In genomic region chr1:160651428-160652064, GRCh38 we compare ENCODE assay signal across 17 cellular contexts. TPM values are rescaled to one million over a fixed set of nuclear protein-coding genes. Genes with fewer than 3 reads are reported as not detected.
DNase-seq lines count a peak whose midpoint lies in the region; ATAC-seq and TF ChIP-seq lines count a peak whose summit lies in the region.
"Had no signal": no experiment of that assay in that cellular context is flagged by ENCODE, and none has a peak within 500 bp of the region (broad histone marks: within the 10 kb centered on the region; RNA-seq: fewer than 3 reads in every experiment).

No MANE protein-coding gene starts in this region.

- H3K9me3 ChIP-seq in mesodermal cell (ENCODE audit: control insufficient read depth, low read length): peaks cover 2% of the 10 kb centered on the region
- H3K9me3 ChIP-seq: thyroid gland had no signal

- DNase-seq in DMS153 treated with DMSO at 0.1 percent for 48 hours (lab: John Stamatoyannopoulos, UW; ENCODE audit: unreplicated experiment): peak; percentile 54
- DNase-seq in DMS153 (lab: John Stamatoyannopoulos, UW): no peak
- DNase-seq in GM23338 (ENCODE audit: low spot score): no peak
- DNase-seq in activated CD8-positive, alpha-beta T cell treated with anti-CD3 and anti-CD28 coated beads, Interleukin-2, amount 10 ng/mL, durations not matched to agents 7 days and 5 days: peak; percentile 18
- DNase-seq in SHP77 (lab: John Stamatoyannopoulos, UW): no peak
- DNase-seq: amygdala, glutamatergic neuron, NCI-H1694 treated with DMSO at 0.1 percent for 48 hours, NCI-H524, retina, thyroid gland had no signal

- no peaks in the 10 kb centered on the region for H3K36me3 ChIP-seq in GM23338 (ENCODE audit: insufficient read depth)
- no peaks in the 10 kb centered on the region for H3K36me3 ChIP-seq in mesodermal cell (ENCODE audit: control insufficient read depth, insufficient read depth, low read length)
- H3K36me3 ChIP-seq: thyroid gland had no signal

- no peaks in the 10 kb centered on the region for H3K9me3 Mint-ChIP-seq in GM23338
- H3K9me3 Mint-ChIP-seq in activated CD8-positive, alpha-beta T cell treated with anti-CD3 and anti-CD28 coated beads, Interleukin-2, amount 10 ng/mL, durations not matched to agents 7 days and 5 days (ENCODE audit: insufficient read depth): no peaks in the 10 kb centered on the region

- TF ChIP-seq CTCF in GM23338 (conservative IDR thresholded peaks at IDR 0.05; ENCODE audit: low read depth in 2 of 2): no peak

- H3K4me1 Mint-ChIP-seq in GM23338: peaks cover 32% of the 10 kb centered on the region
- H3K4me1 Mint-ChIP-seq in activated CD8-positive, alpha-beta T cell treated with anti-CD3 and anti-CD28 coated beads, Interleukin-2, amount 10 ng/mL, durations not matched to agents 7 days and 5 days (ENCODE audit: low read depth): peaks cover 69% of the 10 kb centered on the region

- H3K4me2 ChIP-seq in GM23338: peak overlapping the region; percentile 56
- H3K4me2 ChIP-seq: KMS-11 had no signal

- H3K27ac Mint-ChIP-seq in GM23338: 0 out of 2 replicates have a peak overlapping the region, but pooled peaks have one; percentile 21
- peak overlapping the region; percentile 36 for H3K27ac Mint-ChIP-seq in activated CD8-positive, alpha-beta T cell treated with anti-CD3 and anti-CD28 coated beads, Interleukin-2, amount 10 ng/mL, durations not matched to agents 7 days and 5 days

- POLR2A ChIA-PET in activated CD8-positive, alpha-beta T cell treated with anti-CD3 and anti-CD28 coated beads, Interleukin-2, amount 10 ng/mL, durations not matched to agents 7 days and 5 days (lab: Charles Lee): interaction anchor here (1.0 to 1.1 kb wide), 3 partner anchors 11 to 14 kb away, joined by 3 to 4 read pairs (median 3); no protein-coding TSS in a partner anchor

- no peaks in the 10 kb centered on the region for H4K20me1 ChIP-seq in GM23338 (replicated peaks; ENCODE audit: insufficient read depth)

- H3F3A ChIP-seq in GM23338 (replicated peaks; ENCODE audit: low read depth): peaks cover 3% of the 10 kb centered on the region; the same call in 1 of the 2 replicates

- H3K4me1 ChIP-seq in GM23338 (ENCODE audit: insufficient read depth): peaks cover 25% of the 10 kb centered on the region
- H3K4me1 ChIP-seq in mesodermal cell (ENCODE audit: control insufficient read depth, insufficient read depth, low read length, poor library complexity, severe bottlenecking): peaks cover 30% of the 10 kb centered on the region
- H3K4me1 ChIP-seq: thyroid gland had no signal

- H3K27ac ChIP-seq in GM23338 (ENCODE audit: low read depth) (peak overlapping the region; percentile 45), mesodermal cell (ENCODE audit: low read depth, low read length, severe bottlenecking) (peak overlapping the region; percentile 24)
- H3K27ac ChIP-seq: 22Rv1, KMS-11, thyroid gland had no signal

- peak overlapping the region; percentile 23; the same call in 1 of the 2 replicates for H2AFZ ChIP-seq in GM23338

- no peaks in the 10 kb centered on the region; the same call in 2 of the 3 replicates for H3K36me3 Mint-ChIP-seq in GM23338 (ENCODE audit: low read depth)
- H3K36me3 Mint-ChIP-seq in activated CD8-positive, alpha-beta T cell treated with anti-CD3 and anti-CD28 coated beads, Interleukin-2, amount 10 ng/mL, durations not matched to agents 7 days and 5 days (ENCODE audit: low read depth): peaks cover 21% of the 10 kb centered on the region

- no peak overlapping the region; the same call in 2 of the 3 replicates for H3K4me3 Mint-ChIP-seq in GM23338
- no peak overlapping the region for H3K4me3 Mint-ChIP-seq in activated CD8-positive, alpha-beta T cell treated with anti-CD3 and anti-CD28 coated beads, Interleukin-2, amount 10 ng/mL, durations not matched to agents 7 days and 5 days

- H3K79me2 ChIP-seq in GM23338 (replicated peaks; ENCODE audit: insufficient read depth): no peaks in the 10 kb centered on the region

- peaks cover 23% of the 10 kb centered on the region for H3K9me2 ChIP-seq in GM23338 (ENCODE audit: insufficient read depth)

- H3K27me3 Mint-ChIP-seq in GM23338 (ENCODE audit: insufficient read depth, low read depth, poor library complexity): peaks cover 8% of the 10 kb centered on the region
- no peaks in the 10 kb centered on the region for H3K27me3 Mint-ChIP-seq in activated CD8-positive, alpha-beta T cell treated with anti-CD3 and anti-CD28 coated beads, Interleukin-2, amount 10 ng/mL, durations not matched to agents 7 days and 5 days (ENCODE audit: low read depth)

- no peak overlapping the region for H3K4me3 ChIP-seq in GM23338
- no peak overlapping the region for H3K4me3 ChIP-seq in mesodermal cell (ENCODE audit: extremely low read depth, insufficient read depth, low read length, poor library complexity, severe bottlenecking)
- H3K4me3 ChIP-seq: thyroid gland had no signal

- ATAC-seq in GM23338 (peak; percentile 36; the same call in 2 of the 3 replicates), GM21576 (IDR thresholded peaks at IDR 0.05; ENCODE audit: unreplicated experiment) (no peak), HG03159 (IDR thresholded peaks at IDR 0.05; ENCODE audit: unreplicated experiment) (no peak)
- no peak for ATAC-seq in activated CD8-positive, alpha-beta T cell treated with anti-CD3 and anti-CD28 coated beads, Interleukin-2, amount 10 ng/mL, durations not matched to agents 7 days and 5 days

- H3K27me3 ChIP-seq in GM23338 (ENCODE audit: insufficient read depth): no peaks in the 10 kb centered on the region
- H3K27me3 ChIP-seq: thyroid gland had no signal

- CTCF ChIA-PET in activated CD8-positive, alpha-beta T cell treated with anti-CD3 and anti-CD28 coated beads, Interleukin-2, amount 10 ng/mL, durations not matched to agents 7 days and 5 days (lab: Charles Lee): interaction anchor here (0.9 to 2.3 kb wide), 10 partner anchors 9 to 56 kb away, joined by 3 to 16 read pairs (median 5); no protein-coding TSS in a partner anchor

- WGBS in mesodermal cell (ENCODE audit: insufficient coverage in 2 of 2), 2 experiments: 43% methylated on average over 1 of the region's 1 CpG; no CpG with 5 or more reads in 1 of the 2 experiments

TF ChIP-seq in GM23338, 12 proteins besides CTCF, POLR2A, EP300 and RAD21 (continues in another document):
- TF ChIP-seq STAT1 (IDR thresholded peaks at IDR 0.05; ENCODE audit: unreplicated experiment): no peak
- no peak for TF ChIP-seq ZNF462 (CRISPR knock-in tag; IDR thresholded peaks at IDR 0.05)

RNA-seq across cellular contexts. Expression of gene SLAMF1, which starts 4.7 kb away (rescaled TPM):
- not detected in 2 replicates for total RNA-seq in GM23338 (2014; rRNA removed; shearing (Covaris generic))
- polyA plus RNA-seq in GM23338 (2016; fragmentation: Nextera tagmentation; extraction: Ambion mirVana): not detected in 2 replicates
- 10 to 100 TPM; 48.5 to 50.1 TPM for total RNA-seq in activated CD8-positive, alpha-beta T cell treated with anti-CD3 and anti-CD28 coated beads, Interleukin-2, amount 10 ng/mL, durations not matched to agents 7 days and 5 days
- not detected for polyA plus RNA-seq in mesodermal cell (2013, experiment 1 of 2)
- polyA plus RNA-seq in mesodermal cell (2013, experiment 2 of 2): not detected
- total RNA-seq: cerebellum had no signal

Comparison
In these comparisons a context has a peak if more than half of its experiments do, and no peak if none do; other contexts are left out.
1. DNase-seq: peak in DMS153 treated with DMSO at 0.1 percent for 48 hours (single experiment) and activated CD8-positive, alpha-beta T cell treated with anti-CD3 and anti-CD28 coated beads, Interleukin-2, amount 10 ng/mL, durations not matched to agents 7 days and 5 days (single experiment); none in DMS153 (single experiment), GM23338 (single experiment) and SHP77 (0 of 2).
2. RNA of gene SLAMF1, which starts 4.7 kb away (total RNA-seq): 48.5 to 50.1 TPM in activated CD8-positive, alpha-beta T cell treated with anti-CD3 and anti-CD28 coated beads, Interleukin-2, amount 10 ng/mL, durations not matched to agents 7 days and 5 days; not detected in GM23338; every median in the first group is over 10 times any median in the second.